In the genomic region with DNA sequence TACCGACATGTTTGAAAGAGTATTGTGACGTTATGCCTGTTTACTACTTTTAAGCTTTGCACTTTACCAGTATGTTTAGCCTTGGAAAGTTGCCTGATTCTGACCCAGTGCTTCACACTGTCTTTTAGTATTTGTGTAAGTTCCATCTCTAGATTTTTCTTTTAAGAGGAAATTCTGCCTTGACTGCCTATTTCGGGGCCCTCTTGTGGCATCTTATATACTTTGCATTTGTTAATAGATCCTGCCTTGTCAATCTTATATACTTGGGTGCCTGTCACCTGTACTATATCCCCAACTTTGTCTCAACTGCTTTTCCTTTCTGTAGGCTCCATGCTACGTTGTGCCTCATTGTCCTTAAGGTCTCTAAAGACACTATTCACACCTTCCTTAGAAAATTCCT, we compare ENCODE assay signal across 14 cellular contexts.
DNase-seq lines count a peak whose midpoint lies in the region; ATAC-seq and TF ChIP-seq lines count a peak whose summit lies in the region.
"Had no signal": no experiment of that assay in that cellular context is flagged by ENCODE, and none has a peak within 500 bp of the region (broad histone marks: within the 10 kb centered on the region; RNA-seq: fewer than 3 reads in every experiment).

No MANE protein-coding gene starts in this region.

- no peak overlapping the region for H3K9ac ChIP-seq in Karpas-422 (ENCODE audit: low read length)

- H3K27me3 Mint-ChIP-seq in nephron (ENCODE audit: low read depth) = no peaks in the 10 kb centered on the region
- H3K27me3 Mint-ChIP-seq in activated naive CD8-positive, alpha-beta T cell treated with anti-CD3 and anti-CD28 coated beads, Interleukin-2, amount 50 U/mL, for 24 hours = no peaks in the 10 kb centered on the region
- H3K27me3 Mint-ChIP-seq: effector memory CD8-positive, alpha-beta T cell had no signal

- H3K36me3 ChIP-seq in Karpas-422 (ENCODE audit: insufficient read depth, low read length) (no peaks in the 10 kb centered on the region), WERI-Rb-1 (no peaks in the 10 kb centered on the region)
- H3K36me3 ChIP-seq: pancreas, vagina had no signal

- H4K20me1 ChIP-seq in Karpas-422 (ENCODE audit: insufficient read depth, low read depth, low read length) = no peaks in the 10 kb centered on the region

- H3K9me3 Mint-ChIP-seq in nephron = peaks cover 3% of the 10 kb centered on the region
- H3K9me3 Mint-ChIP-seq in activated naive CD8-positive, alpha-beta T cell treated with anti-CD3 and anti-CD28 coated beads, Interleukin-2, amount 50 U/mL, for 24 hours = no peaks in the 10 kb centered on the region
- H3K9me3 Mint-ChIP-seq: effector memory CD8-positive, alpha-beta T cell had no signal

- DNase-seq in NCI-H146 (lab: John Stamatoyannopoulos, UW) (peak; percentile 5), NCI-H146 treated with DMSO at 0.1 percent for 48 hours (lab: John Stamatoyannopoulos, UW; ENCODE audit: unreplicated experiment) (no peak), Karpas-422 (peak; percentile 54), WERI-Rb-1 (no peak), T1000 (lab: John Stamatoyannopoulos, UW) (no peak)
- DNase-seq in activated naive CD8-positive, alpha-beta T cell treated with anti-CD3 and anti-CD28 coated beads, Interleukin-2, amount 50 U/mL, for 24 hours = no peak
- DNase-seq: activated CD4-positive, CD25-positive, alpha-beta regulatory T cell; activated gamma-delta T cell treated with Interleukin-2 at 50 U/mL for 16 hours; effector memory CD8-positive, alpha-beta T cell; NCI-H526 treated with DMSO at 0.1 percent for 48 hours; pancreas had no signal

- peaks cover 18% of the 10 kb centered on the region for H3K4me1 ChIP-seq in Karpas-422 (ENCODE audit: low read length)
- H3K4me1 ChIP-seq: pancreas, vagina had no signal

- H3K9me3 ChIP-seq in Karpas-422 (ENCODE audit: low read length) = no peaks in the 10 kb centered on the region
- no peaks in the 10 kb centered on the region for H3K9me3 ChIP-seq in WERI-Rb-1 (ENCODE audit: severe bottlenecking)
- H3K9me3 ChIP-seq: pancreas, vagina had no signal

- no peaks in the 10 kb centered on the region for H3K4me1 Mint-ChIP-seq in nephron
- no peaks in the 10 kb centered on the region for H3K4me1 Mint-ChIP-seq in activated naive CD8-positive, alpha-beta T cell treated with anti-CD3 and anti-CD28 coated beads, Interleukin-2, amount 50 U/mL, for 24 hours

- H2AFZ ChIP-seq in Karpas-422 (ENCODE audit: low read length) = no peak overlapping the region; the same call in 1 of the 2 replicates

- no peaks in the 10 kb centered on the region for H3K9me2 ChIP-seq in Karpas-422 (replicated peaks; ENCODE audit: insufficient read depth, low read length)

- TF ChIP-seq CTCF in WERI-Rb-1 (IDR thresholded peaks at IDR 0.05; ENCODE audit: low read depth, low read length) (peak; percentile 17; the same call in 1 of the 2 replicates), nephron (IDR thresholded peaks at IDR 0.05; ENCODE audit: unreplicated experiment in 3 of 3) (peak; percentile 12 to 32 (median 24))

- H3K27ac ChIP-seq in Karpas-422 (ENCODE audit: low read length) = no peak overlapping the region
- H3K27ac ChIP-seq in WERI-Rb-1 = no peak overlapping the region
- H3K27ac ChIP-seq: pancreas, vagina had no signal

- H3K79me2 ChIP-seq in Karpas-422 (ENCODE audit: low read length) = no peaks in the 10 kb centered on the region

- no peak for ATAC-seq in activated naive CD8-positive, alpha-beta T cell treated with anti-CD3 and anti-CD28 coated beads, Interleukin-2, amount 50 U/mL, for 24 hours
- ATAC-seq in HG03159 (IDR thresholded peaks at IDR 0.05; ENCODE audit: unreplicated experiment) = no peak
- ATAC-seq: effector memory CD8-positive, alpha-beta T cell; pancreas had no signal

- no peaks in the 10 kb centered on the region for H3K36me3 Mint-ChIP-seq in nephron (ENCODE audit: low read depth)
- no peaks in the 10 kb centered on the region for H3K36me3 Mint-ChIP-seq in activated naive CD8-positive, alpha-beta T cell treated with anti-CD3 and anti-CD28 coated beads, Interleukin-2, amount 50 U/mL, for 24 hours (ENCODE audit: low read depth)

- H3K4me3 ChIP-seq in Karpas-422 (ENCODE audit: low read length) (no peak overlapping the region), WERI-Rb-1 (ENCODE audit: low read depth, low read length) (no peak overlapping the region)
- H3K4me3 ChIP-seq: pancreas, vagina had no signal

- H3K4me2 ChIP-seq in Karpas-422 (ENCODE audit: low read depth, low read length, poor library complexity, severe bottlenecking) = peak overlapping the region; percentile 33

- H3K4me3 Mint-ChIP-seq in nephron = no peak overlapping the region
- no peak overlapping the region for H3K4me3 Mint-ChIP-seq in activated naive CD8-positive, alpha-beta T cell treated with anti-CD3 and anti-CD28 coated beads, Interleukin-2, amount 50 U/mL, for 24 hours
- H3K4me3 Mint-ChIP-seq: effector memory CD8-positive, alpha-beta T cell had no signal

- no peaks in the 10 kb centered on the region for H3K27me3 ChIP-seq in Karpas-422 (ENCODE audit: low read length)
- no peaks in the 10 kb centered on the region for H3K27me3 ChIP-seq in WERI-Rb-1 (ENCODE audit: insufficient read depth, low read depth, severe bottlenecking)
- H3K27me3 ChIP-seq: pancreas, vagina had no signal

- H3K27ac Mint-ChIP-seq in nephron = no peak overlapping the region
- no peak overlapping the region for H3K27ac Mint-ChIP-seq in activated naive CD8-positive, alpha-beta T cell treated with anti-CD3 and anti-CD28 coated beads, Interleukin-2, amount 50 U/mL, for 24 hours
- H3K27ac Mint-ChIP-seq: effector memory CD8-positive, alpha-beta T cell had no signal

Comparison
In these comparisons a context has a peak if more than half of its experiments do, and no peak if none do; other contexts are left out.
1. DNase-seq: peak in NCI-H146 (single experiment) and Karpas-422 (single experiment); none in NCI-H146 treated with DMSO at 0.1 percent for 48 hours (single experiment), WERI-Rb-1 (single experiment), T1000 (single experiment) and activated naive CD8-positive, alpha-beta T cell treated with anti-CD3 and anti-CD28 coated beads, Interleukin-2, amount 50 U/mL, for 24 hours (single experiment).